Comparison of ENCODE assay signal across 10 cellular contexts in genomic region chr9:136319244-136319643, GRCh38. TPM values are rescaled to one million over a fixed set of nuclear protein-coding genes. Genes with fewer than 3 reads are reported as not detected.
"Had no signal": no experiment of that assay in that cellular context is flagged by ENCODE, and none has a peak within 500 bp of the region (broad histone marks: within the 10 kb centered on the region; RNA-seq: fewer than 3 reads in every experiment).

No MANE protein-coding gene starts in this region.

RNA-seq across cellular contexts. Expression of gene CCDC187, which starts 15.3 kb away (rescaled TPM):
- total RNA-seq: naive thymus-derived CD8-positive, alpha-beta T cell; natural killer cell treated with Interleukin-12 subunit alpha and Interleukin-12 subunit beta and Interleukin-15 and Interleukin-18, amount 100 ng/mL, for 72 hours; osteoblast; psoas muscle; renal cortical epithelial cell; right cardiac atrium; sigmoid colon; subcutaneous adipose tissue; thoracic aorta; vagina had no signal
- polyA plus RNA-seq: naive thymus-derived CD8-positive, alpha-beta T cell; psoas muscle; right cardiac atrium had no signal
